Comparison of ENCODE assay signal across 7 cellular contexts in genomic region chr17:61520897-61521296, GRCh38.
"Had no signal": no experiment of that assay in that cellular context is flagged by ENCODE, and none has a peak within 500 bp of the region (broad histone marks: within the 10 kb centered on the region; RNA-seq: fewer than 3 reads in every experiment).

No MANE protein-coding gene starts in this region.

- FAIRE-seq: HepG2 had no signal

- DNase-seq: IMR-90, KBM-7, KG1 had no signal

- H3K9ac ChIP-seq: KMS-11 had no signal

- H3K27ac Mint-ChIP-seq: IgD-negative memory B cell had no signal

- H3K4me2 ChIP-seq: KMS-11 had no signal

- H3K36me3 Mint-ChIP-seq: IgD-negative memory B cell had no signal

- ATAC-seq: HepG2 had no signal

- H3K4me3 Mint-ChIP-seq: IgD-negative memory B cell had no signal

- H3K27ac ChIP-seq: HL-60, KMS-11 had no signal
